ENCODE assay signal across 24 cellular contexts in the genomic region with DNA sequence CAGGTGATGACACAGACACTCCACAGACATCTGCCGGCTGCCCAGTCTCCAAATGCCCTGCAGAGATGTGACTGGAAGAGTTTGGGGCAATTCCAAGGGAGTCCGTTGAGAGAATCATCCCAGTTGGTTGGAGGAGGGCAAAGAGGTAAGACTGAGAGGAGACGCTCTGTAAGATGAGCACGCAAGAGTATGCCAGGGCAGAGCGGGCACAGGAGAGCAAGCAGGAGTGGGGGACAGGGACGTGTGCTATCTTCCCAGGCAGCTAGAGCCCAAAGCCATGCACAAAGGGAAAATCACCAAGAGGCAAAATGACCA.
"Had no signal": no experiment of that assay in that cellular context is flagged by ENCODE, and none has a peak within 500 bp of the region (broad histone marks: within the 10 kb centered on the region; RNA-seq: fewer than 3 reads in every experiment).

No MANE protein-coding gene starts in this region.

- H3K27me3 Mint-ChIP-seq: naive B cell; stimulated activated naive B cell treated with anti-CD40 and anti-IgM and Interleukin-4, amounts not matched to agents 10 μg/mL and 1 μg/mL and 100 μg/mL, for 72 hours; stimulated activated naive CD8-positive, alpha-beta T cell treated with anti-CD3 and anti-CD28 coated beads, Interleukin-15, Interleukin-2, amounts not matched to agents 100 ng/mL and 50 ng/mL, for 24 hours had no signal

- H3K36me3 Mint-ChIP-seq: immature natural killer cell; mesothelial cell of epicardium; naive B cell; natural killer cell; stimulated activated naive B cell treated with anti-CD40 and anti-IgM and Interleukin-4, amounts not matched to agents 10 μg/mL and 1 μg/mL and 100 μg/mL, for 72 hours had no signal

- H3K27ac ChIP-seq: left ventricle myocardium inferior, parathyroid adenoma, psoas muscle, right lobe of liver, suprapubic skin, thoracic aorta, tibial artery, upper lobe of right lung had no signal

- H3K9me3 ChIP-seq: left ventricle myocardium inferior, psoas muscle, right lobe of liver, suprapubic skin, thoracic aorta, tibial artery, upper lobe of right lung had no signal

- H3K27ac Mint-ChIP-seq: immature natural killer cell; mesothelial cell of epicardium; natural killer cell; stimulated activated naive B cell treated with anti-CD40 and anti-IgM and Interleukin-4, amounts not matched to agents 10 μg/mL and 1 μg/mL and 100 μg/mL, for 72 hours; stimulated activated naive CD8-positive, alpha-beta T cell treated with anti-CD3 and anti-CD28 coated beads, Interleukin-15, Interleukin-2, amounts not matched to agents 100 ng/mL and 50 ng/mL, for 24 hours had no signal

- H3K27me3 ChIP-seq: right lobe of liver, tibial artery, upper lobe of right lung had no signal

- H3K36me3 ChIP-seq: left ventricle myocardium inferior, right lobe of liver, suprapubic skin, thoracic aorta, tibial artery, upper lobe of right lung had no signal

- ATAC-seq: natural killer cell; psoas muscle; right lobe of liver; stimulated activated naive B cell treated with anti-CD40 and anti-IgM and Interleukin-4, amounts not matched to agents 10 μg/mL and 1 μg/mL and 100 μg/mL, for 72 hours; upper lobe of right lung had no signal

- DNase-seq: hypothalamus; immature natural killer cell; left ventricle myocardium inferior; mesendoderm; naive B cell; natural killer cell; nucleus accumbens; psoas muscle; right lobe of liver; stimulated activated CD4-positive, alpha-beta T cell treated with anti-CD3 and anti-CD28 coated beads, Interleukin-1b, Interleukin-23, amount 100 ng/mL, for 48 hours; stimulated activated CD4-positive, alpha-beta T cell treated with anti-CD3 and anti-CD28 coated beads, Interleukin-2, amount 100 ng/mL, for 48 hours; stimulated activated CD4-positive, alpha-beta T cell treated with anti-CD3 and anti-CD28 coated beads, Interleukin-4, amount 100 ng/mL, for 4 hours; stimulated activated CD8-positive, alpha-beta memory T cell treated with anti-CD3 and anti-CD28 coated beads, Interleukin-4, amount 100 ng/mL, for 48 hours; stimulated activated naive B cell treated with anti-CD40 and anti-IgM and Interleukin-4, amounts not matched to agents 10 μg/mL and 1 μg/mL and 100 μg/mL, for 72 hours; tibial artery; trophoblast cell; upper lobe of right lung had no signal

- H3K9me3 Mint-ChIP-seq: mesothelial cell of epicardium, natural killer cell had no signal

- H3K4me3 ChIP-seq: left ventricle myocardium inferior, lung, psoas muscle, right lobe of liver, smooth muscle cell, suprapubic skin, thoracic aorta, tibial artery, upper lobe of right lung had no signal

- H3K4me1 ChIP-seq: left ventricle myocardium inferior, parathyroid adenoma, psoas muscle, right lobe of liver, suprapubic skin, tibial artery, upper lobe of right lung had no signal

- H3K4me1 Mint-ChIP-seq: immature natural killer cell; naive B cell; natural killer cell; stimulated activated naive B cell treated with anti-CD40 and anti-IgM and Interleukin-4, amounts not matched to agents 10 μg/mL and 1 μg/mL and 100 μg/mL, for 72 hours had no signal

- H3K4me3 Mint-ChIP-seq: immature natural killer cell; mesothelial cell of epicardium; naive B cell; natural killer cell; stimulated activated naive B cell treated with anti-CD40 and anti-IgM and Interleukin-4, amounts not matched to agents 10 μg/mL and 1 μg/mL and 100 μg/mL, for 72 hours; stimulated activated naive CD8-positive, alpha-beta T cell treated with anti-CD3 and anti-CD28 coated beads, Interleukin-15, Interleukin-2, amounts not matched to agents 100 ng/mL and 50 ng/mL, for 24 hours had no signal
